17 cellular contexts compared by ENCODE assay signal in genomic region chr16:10868089-10868488, GRCh38. TPM values are rescaled to one million over a fixed set of nuclear protein-coding genes. Genes with fewer than 3 reads are reported as not detected.
A peak's percentile ranks its signal among the peaks of the same experiment; 100 is the strongest.
DNase-seq lines count a peak whose midpoint lies in the region; ATAC-seq lines count a peak whose summit lies in the region.
"Had no signal": no experiment of that assay in that cellular context is flagged by ENCODE, and none has a peak within 500 bp of the region (broad histone marks: within the 10 kb centered on the region; RNA-seq: fewer than 3 reads in every experiment).

No MANE protein-coding gene starts in this region.

- ATAC-seq in HG03175 (IDR thresholded peaks at IDR 0.05; ENCODE audit: unreplicated experiment) (peak; percentile 15), HG03196 (IDR thresholded peaks at IDR 0.05; ENCODE audit: unreplicated experiment) (no peak)

- H3K27ac ChIP-seq in skeletal muscle tissue (ENCODE audit: low read depth, low read length): peak overlapping the region; percentile 28
- H3K27ac ChIP-seq: prostate gland had no signal

- no peaks in the 10 kb centered on the region for H3K27me3 ChIP-seq in skeletal muscle tissue (ENCODE audit: control insufficient read depth in 3 of 3, insufficient read depth in 3 of 3, low read length in 3 of 3)

- intact Hi-C loops in dendritic cell treated with granulocyte-macrophage colony-stimulating factor and Interleukin-4, amounts not matched to agents 40 ng/mL and 50 ng/mL, for 4 days (cut with micrococcal nuclease): no loop called here

- H3K36me3 ChIP-seq in skeletal muscle tissue (ENCODE audit: control insufficient read depth in 3 of 3, insufficient read depth in 3 of 3, low read length in 3 of 3): no peaks in the 10 kb centered on the region
- H3K36me3 ChIP-seq: prostate gland had no signal

- H3K9me3 ChIP-seq in skeletal muscle tissue (ENCODE audit: control insufficient read depth in 3 of 3, low read length in 3 of 3): no peaks in the 10 kb centered on the region
- H3K9me3 ChIP-seq: prostate gland had no signal

- H3K27me3 Mint-ChIP-seq in T-helper 2 cell treated with Interferon-gamma antibody and Interleukin-4, amounts not matched to agents 5 μg/mL and 100 μg/mL, for 36 hours (ENCODE audit: low read depth): peaks cover 18% of the 10 kb centered on the region
- no peaks in the 10 kb centered on the region for H3K27me3 Mint-ChIP-seq in dendritic cell treated with granulocyte-macrophage colony-stimulating factor and Interleukin-4, amounts not matched to agents 40 ng/mL and 50 ng/mL, for 4 days

- peaks cover 23 to 32% (median 30%) of the 10 kb centered on the region in 3 donors for H3K4me1 ChIP-seq in skeletal muscle tissue (ENCODE audit: control insufficient read depth in 3 of 3, insufficient read depth in 3 of 3, low read length in 3 of 3)
- H3K4me1 ChIP-seq: prostate gland had no signal

- peaks cover 48% of the 10 kb centered on the region for H3K4me1 Mint-ChIP-seq in T-helper 2 cell treated with Interferon-gamma antibody and Interleukin-4, amounts not matched to agents 5 μg/mL and 100 μg/mL, for 36 hours (ENCODE audit: low read depth)
- peaks cover 80% of the 10 kb centered on the region for H3K4me1 Mint-ChIP-seq in dendritic cell treated with granulocyte-macrophage colony-stimulating factor and Interleukin-4, amounts not matched to agents 40 ng/mL and 50 ng/mL, for 4 days (ENCODE audit: low read depth)

- no peak overlapping the region for H3K9ac ChIP-seq in skeletal muscle tissue (ENCODE audit: low read depth in 1 of 3, low read length in 3 of 3)

- peak overlapping the region; percentile 47 for H3K4me3 Mint-ChIP-seq in T-helper 2 cell treated with Interferon-gamma antibody and Interleukin-4, amounts not matched to agents 5 μg/mL and 100 μg/mL, for 36 hours
- peak overlapping the region; percentile 85 for H3K4me3 Mint-ChIP-seq in dendritic cell treated with granulocyte-macrophage colony-stimulating factor and Interleukin-4, amounts not matched to agents 40 ng/mL and 50 ng/mL, for 4 days

- H3K27ac Mint-ChIP-seq in T-helper 2 cell treated with Interferon-gamma antibody and Interleukin-4, amounts not matched to agents 5 μg/mL and 100 μg/mL, for 36 hours: no peak overlapping the region
- H3K27ac Mint-ChIP-seq in dendritic cell treated with granulocyte-macrophage colony-stimulating factor and Interleukin-4, amounts not matched to agents 40 ng/mL and 50 ng/mL, for 4 days: peak overlapping the region; percentile 92

- no peaks in the 10 kb centered on the region for H3K36me3 Mint-ChIP-seq in T-helper 2 cell treated with Interferon-gamma antibody and Interleukin-4, amounts not matched to agents 5 μg/mL and 100 μg/mL, for 36 hours (ENCODE audit: low read depth)
- peaks cover 73% of the 10 kb centered on the region for H3K36me3 Mint-ChIP-seq in dendritic cell treated with granulocyte-macrophage colony-stimulating factor and Interleukin-4, amounts not matched to agents 40 ng/mL and 50 ng/mL, for 4 days (ENCODE audit: low read depth)

- H3K4me3 ChIP-seq in skeletal muscle tissue (ENCODE audit: low read length in 3 of 3): peak overlapping the region in 1 of 3 donors; percentile 0
- H3K4me3 ChIP-seq: prostate gland had no signal

- no peak for DNase-seq in T-helper 2 cell treated with Interferon-gamma antibody and Interleukin-4, amounts not matched to agents 5 μg/mL and 100 μg/mL, for 36 hours (ENCODE audit: low spot score)
- DNase-seq in T-helper 2 cell (no peak), putamen (ENCODE audit: low spot score) (no peak), SW 1271 (lab: John Stamatoyannopoulos, UW) (no peak)
- DNase-seq: 8988T; activated naive CD4-positive, alpha-beta T cell treated with anti-CD3 and anti-CD28 coated beads, Interleukin-2, amount 50 U/mL, for 16 hours; NCI-H1694 treated with DMSO at 0.1 percent for 48 hours; NCI-H524; stimulated activated CD4-positive, alpha-beta T cell treated with anti-CD3 and anti-CD28 coated beads, Interleukin-1b, Interleukin-23, amount 100 ng/mL, for 48 hours had no signal

- no peaks in the 10 kb centered on the region for H3K9me3 Mint-ChIP-seq in T-helper 2 cell treated with Interferon-gamma antibody and Interleukin-4, amounts not matched to agents 5 μg/mL and 100 μg/mL, for 36 hours
- H3K9me3 Mint-ChIP-seq in dendritic cell treated with granulocyte-macrophage colony-stimulating factor and Interleukin-4, amounts not matched to agents 40 ng/mL and 50 ng/mL, for 4 days: no peaks in the 10 kb centered on the region

RNA-seq across cellular contexts. Expression of gene CIITA, which starts 8.9 kb away (rescaled TPM):
- 1.0 TPM for total RNA-seq in skeletal muscle tissue
- total RNA-seq: bronchial epithelial cell had no signal

RNA-seq across cellular contexts. Expression of gene TVP23A, which starts 49.5 kb away (rescaled TPM):
- total RNA-seq in skeletal muscle tissue: 2.6 TPM
- total RNA-seq: activated CD8-positive, alpha-beta memory T cell treated with anti-CD3 and anti-CD28 coated beads for 36 hours; bronchial epithelial cell; T-helper 2 cell treated with Interferon-gamma antibody and Interleukin-4, amounts not matched to agents 100 ng/mL and 5 ng/mL, for 36 hours had no signal
